1 cellular context compared by ENCODE assay signal in the genomic region with DNA sequence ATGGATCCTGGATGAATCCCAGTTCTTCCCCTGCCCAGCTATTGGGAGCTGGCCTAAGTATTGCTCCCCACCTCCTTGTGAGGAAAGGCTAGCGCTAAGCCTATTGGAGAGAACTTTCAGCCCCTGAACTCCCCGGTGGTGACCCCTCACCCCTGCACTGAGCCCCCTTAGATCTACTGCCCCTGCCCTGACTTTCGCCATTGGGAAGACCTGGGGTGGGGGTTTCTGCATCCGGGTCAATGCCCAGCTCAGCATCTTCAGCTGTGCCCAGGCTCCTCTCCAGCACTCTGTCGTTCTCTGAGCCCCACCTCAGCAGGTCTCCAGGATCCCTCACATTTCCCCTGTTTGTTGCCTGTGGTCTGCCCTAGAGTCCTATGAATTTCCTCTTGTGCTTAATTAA.
TF ChIP-seq lines count a peak whose summit lies in the region.

No MANE protein-coding gene starts in this region.

TF ChIP-seq in WTC11, 78 proteins besides CTCF, POLR2A, EP300 and RAD21 (continued from another document):
- TF ChIP-seq, protein P1, sequence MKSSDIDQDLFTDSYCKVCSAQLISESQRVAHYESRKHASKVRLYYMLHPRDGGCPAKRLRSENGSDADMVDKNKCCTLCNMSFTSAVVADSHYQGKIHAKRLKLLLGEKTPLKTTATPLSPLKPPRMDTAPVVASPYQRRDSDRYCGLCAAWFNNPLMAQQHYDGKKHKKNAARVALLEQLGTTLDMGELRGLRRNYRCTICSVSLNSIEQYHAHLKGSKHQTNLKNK (CRISPR knock-in tag; IDR thresholded peaks at IDR 0.05) = no peak
- TF ChIP-seq HMGA2 (CRISPR knock-in tag; IDR thresholded peaks at IDR 0.05) = no peak
- TF ChIP-seq, protein P2, sequence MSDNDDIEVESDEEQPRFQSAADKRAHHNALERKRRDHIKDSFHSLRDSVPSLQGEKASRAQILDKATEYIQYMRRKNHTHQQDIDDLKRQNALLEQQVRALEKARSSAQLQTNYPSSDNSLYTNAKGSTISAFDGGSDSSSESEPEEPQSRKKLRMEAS (CRISPR knock-in tag; IDR thresholded peaks at IDR 0.05) = no peak
TF ChIP-seq in WTC11: peak in this region for 0.
